ENCODE assay signal across 1 cellular context in genomic region chr17:48037036-48037881, GRCh38.
TF ChIP-seq lines count a peak whose summit lies in the region.

Gene COPZ2 (minus strand): TSS chr17:48037797. CDS start chr17:48037777, 20 bp downstream.

TF ChIP-seq in HepG2, 621 proteins besides CTCF, POLR2A, EP300 and RAD21 (continued from another document and continues in another):
- no peak for TF ChIP-seq ZBTB49 (CRISPR knock-in tag; IDR thresholded peaks at IDR 0.05; ENCODE audit: borderline replicate concordance)
- no peak for TF ChIP-seq FOXO4 (CRISPR knock-in tag; conservative IDR thresholded peaks at IDR 0.05)
- TF ChIP-seq ZNF577 (CRISPR knock-in tag; IDR thresholded peaks at IDR 0.05; ENCODE audit: borderline replicate concordance, low read depth), result no peak
- no peak for TF ChIP-seq ZUFSP (CRISPR knock-in tag; IDR thresholded peaks at IDR 0.05; ENCODE audit: borderline replicate concordance)
- no peak for TF ChIP-seq PHF5A (CRISPR knock-in tag; IDR thresholded peaks at IDR 0.05; ENCODE audit: low read depth, unreplicated experiment)
- no peak for TF ChIP-seq SPEN (CRISPR knock-in tag; IDR thresholded peaks at IDR 0.05; ENCODE audit: low read depth)
- TF ChIP-seq ZNF362 (CRISPR knock-in tag; IDR thresholded peaks at IDR 0.05; ENCODE audit: borderline replicate concordance), result no peak
- TF ChIP-seq SRSF9 (IDR thresholded peaks at IDR 0.05; ENCODE audit: borderline replicate concordance, insufficient read depth, low read depth, low read length, poor library complexity, severe bottlenecking), result no peak
- TF ChIP-seq ZNF879 (CRISPR knock-in tag; IDR thresholded peaks at IDR 0.05), result no peak
- TF ChIP-seq CREBL2 (CRISPR knock-in tag; IDR thresholded peaks at IDR 0.05; ENCODE audit: borderline replicate concordance), result 0 out of 2 replicates have a peak, but pooled peaks have one; percentile 39
- TF ChIP-seq KAT2B (IDR thresholded peaks at IDR 0.05; ENCODE audit: borderline replicate concordance, low read depth, low read length), result no peak
- no peak for TF ChIP-seq MBNL3 (CRISPR knock-in tag; conservative IDR thresholded peaks at IDR 0.05)
- no peak for TF ChIP-seq ZNF549 (CRISPR knock-in tag; IDR thresholded peaks at IDR 0.05)
- no peak for TF ChIP-seq ZNF432 (CRISPR knock-in tag; IDR thresholded peaks at IDR 0.05; ENCODE audit: borderline replicate concordance)
- TF ChIP-seq ZNF562 (CRISPR knock-in tag; IDR thresholded peaks at IDR 0.05; ENCODE audit: borderline replicate concordance), result no peak
- no peak for TF ChIP-seq SOX6 (IDR thresholded peaks at IDR 0.05)
- TF ChIP-seq SOX6 (CRISPR knock-in tag; IDR thresholded peaks at IDR 0.05), result peak; percentile 51; the same call in 1 of the 2 replicates
- 0 out of 2 replicates have a peak, but pooled peaks have one; percentile 52 for TF ChIP-seq NR2C2 (CRISPR knock-in tag; IDR thresholded peaks at IDR 0.05; ENCODE audit: borderline replicate concordance)
- TF ChIP-seq ZNF431 (CRISPR knock-in tag; IDR thresholded peaks at IDR 0.05; ENCODE audit: borderline replicate concordance, low read depth), result no peak
- no peak; the same call in 1 of the 2 replicates for TF ChIP-seq KMT2A (CRISPR knock-in tag; IDR thresholded peaks at IDR 0.05)
- no peak for TF ChIP-seq FOSL1 (CRISPR knock-in tag; IDR thresholded peaks at IDR 0.05; ENCODE audit: borderline replicate concordance)
- no peak for TF ChIP-seq XBP1 (CRISPR knock-in tag; IDR thresholded peaks at IDR 0.05)
- no peak for TF ChIP-seq ATM (IDR thresholded peaks at IDR 0.05; ENCODE audit: borderline replicate concordance)
- TF ChIP-seq ZNF749 (CRISPR knock-in tag; IDR thresholded peaks at IDR 0.05; ENCODE audit: borderline replicate concordance), result peak; percentile 62; the same call in 1 of the 2 replicates
- TF ChIP-seq ZNF772 (CRISPR knock-in tag; IDR thresholded peaks at IDR 0.05), result no peak
- 0 out of 2 replicates have a peak, but pooled peaks have one; percentile 10 for TF ChIP-seq ELF3 (CRISPR knock-in tag; IDR thresholded peaks at IDR 0.05)
- no peak for TF ChIP-seq ZNF33A (CRISPR knock-in tag; IDR thresholded peaks at IDR 0.05; ENCODE audit: borderline replicate concordance)
- no peak for TF ChIP-seq ZFYVE20 (CRISPR knock-in tag; IDR thresholded peaks at IDR 0.05; ENCODE audit: borderline replicate concordance, low read depth)
- no peak for TF ChIP-seq THAP8 (CRISPR knock-in tag; IDR thresholded peaks at IDR 0.05; ENCODE audit: borderline replicate concordance)
- TF ChIP-seq ZEB1 (IDR thresholded peaks at IDR 0.05; ENCODE audit: insufficient replicate concordance, low read depth), result no peak
- TF ChIP-seq ZNF292 (CRISPR knock-in tag; IDR thresholded peaks at IDR 0.05; ENCODE audit: borderline replicate concordance, low read depth), result 0 out of 2 replicates have a peak, but pooled peaks have one; percentile 29
- TF ChIP-seq CBX5 (CRISPR knock-in tag; IDR thresholded peaks at IDR 0.05; ENCODE audit: borderline replicate concordance), result no peak
- no peak for TF ChIP-seq MLLT10 (CRISPR knock-in tag; IDR thresholded peaks at IDR 0.05)
- TF ChIP-seq ZNF354B (CRISPR knock-in tag; IDR thresholded peaks at IDR 0.05), result no peak
- TF ChIP-seq ZNF430 (CRISPR knock-in tag; IDR thresholded peaks at IDR 0.05), result no peak
- no peak for TF ChIP-seq POLR2AphosphoS5 (IDR thresholded peaks at IDR 0.05; ENCODE audit: low read depth, low read length)
- 0 out of 2 replicates have a peak, but pooled peaks have one; percentile 25 for TF ChIP-seq ZNF710 (CRISPR knock-in tag; IDR thresholded peaks at IDR 0.05; ENCODE audit: borderline replicate concordance)
- TF ChIP-seq KLF11 (CRISPR knock-in tag; IDR thresholded peaks at IDR 0.05), result no peak
- no peak for TF ChIP-seq ADNP (CRISPR knock-in tag; IDR thresholded peaks at IDR 0.05)
- no peak for TF ChIP-seq ZNF616 (CRISPR knock-in tag; IDR thresholded peaks at IDR 0.05; ENCODE audit: low read depth)
- no peak for TF ChIP-seq RNF219 (CRISPR knock-in tag; IDR thresholded peaks at IDR 0.05)
- no peak; the same call in 1 of the 2 replicates for TF ChIP-seq WIZ (CRISPR knock-in tag; IDR thresholded peaks at IDR 0.05)
- no peak for TF ChIP-seq ATF1 (CRISPR knock-in tag; IDR thresholded peaks at IDR 0.05)
- TF ChIP-seq MBD4 (IDR thresholded peaks at IDR 0.05; ENCODE audit: borderline replicate concordance, low read length), result no peak
- no peak for TF ChIP-seq PCBP2 (optimal IDR thresholded peaks at IDR 0.05; ENCODE audit: low read depth, low read length, poor library complexity, severe bottlenecking)
- no peak; the same call in 1 of the 2 replicates for TF ChIP-seq ZNF607 (CRISPR knock-in tag; IDR thresholded peaks at IDR 0.05; ENCODE audit: borderline replicate concordance)
- TF ChIP-seq ZNF572 (CRISPR knock-in tag; IDR thresholded peaks at IDR 0.05), result no peak
- TF ChIP-seq ZNF335 (CRISPR knock-in tag; IDR thresholded peaks at IDR 0.05), result no peak
- TF ChIP-seq HMGA1 (CRISPR knock-in tag; conservative IDR thresholded peaks at IDR 0.05), result no peak
- TF ChIP-seq ZNF615 (CRISPR knock-in tag; IDR thresholded peaks at IDR 0.05; ENCODE audit: borderline replicate concordance), result no peak
- no peak for TF ChIP-seq REXO4 (CRISPR knock-in tag; IDR thresholded peaks at IDR 0.05; ENCODE audit: borderline replicate concordance)
- TF ChIP-seq ZNF597 (CRISPR knock-in tag; IDR thresholded peaks at IDR 0.05), result no peak
- peak; percentile 86; the same call in 1 of the 2 replicates for TF ChIP-seq ZNF513 (CRISPR knock-in tag; conservative IDR thresholded peaks at IDR 0.05)
- TF ChIP-seq IRF1 (CRISPR knock-in tag; IDR thresholded peaks at IDR 0.05; ENCODE audit: low read depth), result no peak
- TF ChIP-seq ZNF557 (CRISPR knock-in tag; IDR thresholded peaks at IDR 0.05), result no peak
- TF ChIP-seq ZNF3 (CRISPR knock-in tag; IDR thresholded peaks at IDR 0.05), result no peak
- TF ChIP-seq MXI1 (IDR thresholded peaks at IDR 0.05; ENCODE audit: borderline replicate concordance, low read depth, low read length), result 0 out of 3 replicates have a peak, but pooled peaks have one; percentile 29
